ENCODE assay signal across 18 cellular contexts in the genomic region with DNA sequence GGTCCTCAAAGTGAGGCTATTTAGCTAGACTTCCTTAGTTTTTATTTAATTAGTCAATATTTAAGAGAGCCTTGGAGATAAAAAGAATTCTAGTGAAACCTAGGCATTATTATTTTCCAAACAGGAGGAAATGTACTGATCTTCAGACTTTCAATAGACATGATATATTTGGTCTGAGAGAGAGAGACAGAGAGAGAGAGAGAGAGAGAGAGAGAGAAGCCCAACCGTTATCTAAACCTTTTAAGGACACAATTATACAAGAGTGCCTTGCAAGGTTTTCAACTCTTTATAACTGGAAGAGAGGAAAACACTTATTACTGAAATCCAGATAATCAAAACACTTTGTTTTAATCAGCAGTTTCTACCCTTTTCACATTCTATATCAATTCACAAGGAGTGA.
DNase-seq lines count a peak whose midpoint lies in the region; ATAC-seq, FAIRE-seq and TF ChIP-seq lines count a peak whose summit lies in the region.
"Had no signal": no experiment of that assay in that cellular context is flagged by ENCODE, and none has a peak within 500 bp of the region (broad histone marks: within the 10 kb centered on the region; RNA-seq: fewer than 3 reads in every experiment).

No MANE protein-coding gene starts in this region.

- DNase-seq in left ventricle myocardium inferior (no peak), Right ventricle myocardium superior (no peak), T-cell (no peak), urothelium cell line (ENCODE audit: low spot score) (no peak)
- DNase-seq in activated naive CD8-positive, alpha-beta T cell treated with anti-CD3 and anti-CD28 coated beads, Interleukin-2, amount 50 U/mL, for 24 hours = no peak
- no peak for DNase-seq in activated CD4-positive, alpha-beta memory T cell treated with anti-CD3 and anti-CD28 coated beads, Interleukin-2, amount 10 ng/mL, durations not matched to agents 7 days and 5 days
- DNase-seq: DMS79, Kasumi-1, NCI-H1105 treated with DMSO at 0.1 percent for 48 hours, NCI-H187 treated with DMSO at 0.1 percent for 48 hours, NCI-H446 treated with DMSO at 0.1 percent for 48 hours, NCI-H774, PC-9 had no signal

- H3K27me3 Mint-ChIP-seq in T-cell = no peaks in the 10 kb centered on the region
- no peaks in the 10 kb centered on the region for H3K27me3 Mint-ChIP-seq in activated naive CD8-positive, alpha-beta T cell treated with anti-CD3 and anti-CD28 coated beads, Interleukin-2, amount 50 U/mL, for 24 hours
- H3K27me3 Mint-ChIP-seq in activated CD4-positive, alpha-beta memory T cell treated with anti-CD3 and anti-CD28 coated beads, Interleukin-2, amount 10 ng/mL, durations not matched to agents 7 days and 5 days = peaks cover 17% of the 10 kb centered on the region

- H3K4me3 ChIP-seq in left ventricle myocardium inferior = no peak overlapping the region
- H3K4me3 ChIP-seq: BLaER1 treated with 17β-estradiol and CSF1 and Interleukin-3, amounts not matched to agents 10 nM and 100 nM; GM12878; HAP-1; PC-9 had no signal

- no peak for TF ChIP-seq CTCF in left ventricle myocardium inferior (IDR thresholded peaks at IDR 0.05; ENCODE audit: borderline replicate concordance)

- POLR2A ChIA-PET in T-cell (lab: Charles Lee) = interaction anchor here in 1 of 2 donors (1.0 kb wide), 1 partner anchor 9 kb away, joined by 3 read pairs; no protein-coding TSS in a partner anchor
- POLR2A ChIA-PET in activated CD4-positive, alpha-beta memory T cell treated with anti-CD3 and anti-CD28 coated beads, Interleukin-2, amount 10 ng/mL, durations not matched to agents 7 days and 5 days (lab: Charles Lee) = interaction anchor here (1.0 kb wide), 1 partner anchor 53 kb away, joined by 3 read pairs; no protein-coding TSS in a partner anchor

- H3K4me1 ChIP-seq in left ventricle myocardium inferior = peaks cover 41% of the 10 kb centered on the region
- H3K4me1 ChIP-seq: HAP-1 had no signal

- ATAC-seq in Right ventricle myocardium superior (ENCODE audit: poor library complexity) = no peak
- ATAC-seq in T-cell (replicated peaks in 1 of 4) = no peak
- ATAC-seq in activated naive CD8-positive, alpha-beta T cell treated with anti-CD3 and anti-CD28 coated beads, Interleukin-2, amount 50 U/mL, for 24 hours = no peak
- no peak for ATAC-seq in HG03565 (IDR thresholded peaks at IDR 0.05; ENCODE audit: unreplicated experiment)
- ATAC-seq: GM12878 had no signal

- no peaks in the 10 kb centered on the region for H3K27me3 ChIP-seq in left ventricle myocardium inferior (ENCODE audit: low read depth)
- H3K27me3 ChIP-seq: BLaER1 treated with 17β-estradiol and CSF1 and Interleukin-3, amounts not matched to agents 10 nM and 100 nM had no signal

- peak overlapping the region in 1 of 3 donors; percentile 66 for H3K4me3 Mint-ChIP-seq in T-cell
- H3K4me3 Mint-ChIP-seq in activated naive CD8-positive, alpha-beta T cell treated with anti-CD3 and anti-CD28 coated beads, Interleukin-2, amount 50 U/mL, for 24 hours = no peak overlapping the region
- H3K4me3 Mint-ChIP-seq in activated CD4-positive, alpha-beta memory T cell treated with anti-CD3 and anti-CD28 coated beads, Interleukin-2, amount 10 ng/mL, durations not matched to agents 7 days and 5 days = no peak overlapping the region

- no peaks in the 10 kb centered on the region for H3K9me3 ChIP-seq in left ventricle myocardium inferior (replicated peaks)
- H3K9me3 ChIP-seq: HAP-1 had no signal

- FAIRE-seq in urothelium cell line (lab: Jason Lieb, UNC) = no peak
- FAIRE-seq: GM12878, GM18507 had no signal

- peak overlapping the region; percentile 93 to 94 for H3K27ac Mint-ChIP-seq in T-cell
- peak overlapping the region; percentile 98 for H3K27ac Mint-ChIP-seq in activated naive CD8-positive, alpha-beta T cell treated with anti-CD3 and anti-CD28 coated beads, Interleukin-2, amount 50 U/mL, for 24 hours
- no peak overlapping the region for H3K27ac Mint-ChIP-seq in activated CD4-positive, alpha-beta memory T cell treated with anti-CD3 and anti-CD28 coated beads, Interleukin-2, amount 10 ng/mL, durations not matched to agents 7 days and 5 days

- H3K27ac ChIP-seq in left ventricle myocardium inferior (replicated peaks) = peak overlapping the region; percentile 24
- H3K27ac ChIP-seq: BLaER1 treated with 17β-estradiol and CSF1 and Interleukin-3, amounts not matched to agents 10 nM and 100 nM; PC-9 had no signal

- peaks cover 19% of the 10 kb centered on the region for H3K36me3 Mint-ChIP-seq in T-cell
- H3K36me3 Mint-ChIP-seq in activated naive CD8-positive, alpha-beta T cell treated with anti-CD3 and anti-CD28 coated beads, Interleukin-2, amount 50 U/mL, for 24 hours (ENCODE audit: low read depth) = peaks cover 66% of the 10 kb centered on the region
- H3K36me3 Mint-ChIP-seq in activated CD4-positive, alpha-beta memory T cell treated with anti-CD3 and anti-CD28 coated beads, Interleukin-2, amount 10 ng/mL, durations not matched to agents 7 days and 5 days (ENCODE audit: low read depth) = peaks cover 25% of the 10 kb centered on the region

- CTCF ChIA-PET in T-cell (lab: Charles Lee) = interaction anchor here in 1 of 2 donors (0.5 kb wide), 1 partner anchor 17 kb away, joined by 8 read pairs; no protein-coding TSS in a partner anchor
- CTCF ChIA-PET in activated CD4-positive, alpha-beta memory T cell treated with anti-CD3 and anti-CD28 coated beads, Interleukin-2, amount 10 ng/mL, durations not matched to agents 7 days and 5 days (lab: Charles Lee) = no interaction called here

- no peaks in the 10 kb centered on the region for H3K36me3 ChIP-seq in left ventricle myocardium inferior
- H3K36me3 ChIP-seq: HAP-1 had no signal

- peaks cover 94 to 98% (median 94%) of the 10 kb centered on the region in 3 donors for H3K4me1 Mint-ChIP-seq in T-cell
- H3K4me1 Mint-ChIP-seq in activated naive CD8-positive, alpha-beta T cell treated with anti-CD3 and anti-CD28 coated beads, Interleukin-2, amount 50 U/mL, for 24 hours = peaks cover 98% of the 10 kb centered on the region
- peaks cover 58% of the 10 kb centered on the region for H3K4me1 Mint-ChIP-seq in activated CD4-positive, alpha-beta memory T cell treated with anti-CD3 and anti-CD28 coated beads, Interleukin-2, amount 10 ng/mL, durations not matched to agents 7 days and 5 days

- no peaks in the 10 kb centered on the region for H3K9me3 Mint-ChIP-seq in T-cell
- no peaks in the 10 kb centered on the region for H3K9me3 Mint-ChIP-seq in activated naive CD8-positive, alpha-beta T cell treated with anti-CD3 and anti-CD28 coated beads, Interleukin-2, amount 50 U/mL, for 24 hours
- no peaks in the 10 kb centered on the region for H3K9me3 Mint-ChIP-seq in activated CD4-positive, alpha-beta memory T cell treated with anti-CD3 and anti-CD28 coated beads, Interleukin-2, amount 10 ng/mL, durations not matched to agents 7 days and 5 days

- intact Hi-C loops in left ventricle myocardium inferior (cut with micrococcal nuclease) = no loop called here
- intact Hi-C loops in Right ventricle myocardium superior (cut with DNase I) = no loop called here
